In genomic region chr6:77457720-77458349, GRCh38 we compare ENCODE assay signal across 9 cellular contexts. TPM values are rescaled to one million over a fixed set of nuclear protein-coding genes. Genes with fewer than 3 reads are reported as not detected.
DNase-seq lines count a peak whose midpoint lies in the region; ATAC-seq and TF ChIP-seq lines count a peak whose summit lies in the region.
"Had no signal": no experiment of that assay in that cellular context is flagged by ENCODE, and none has a peak within 500 bp of the region (broad histone marks: within the 10 kb centered on the region; RNA-seq: fewer than 3 reads in every experiment).

No MANE protein-coding gene starts in this region.

- H3K36me3 ChIP-seq in lung (ENCODE audit: control insufficient read depth in 2 of 2, insufficient read depth in 2 of 2, low read length in 2 of 2) = no peaks in the 10 kb centered on the region
- H3K36me3 ChIP-seq in upper lobe of right lung = no peaks in the 10 kb centered on the region

- 19 to 21% methylated on average over 6 of the region's 6 CpGs for WGBS in lung, 2 donors

- H3K27ac ChIP-seq in lung (ENCODE audit: low read depth in 1 of 2, low read length in 1 of 2) (no peak overlapping the region), upper lobe of right lung (no peak overlapping the region)

- intact Hi-C loops in upper lobe of right lung (cut with DNase I) = no loop called here

- H3K4me3 ChIP-seq in lung (no peak overlapping the region), upper lobe of right lung (no peak overlapping the region)

- DNase-seq in NCI-H2081 (lab: John Stamatoyannopoulos, UW) = peak; percentile 56 to 68
- no peak for DNase-seq in NCI-H2081 treated with DMSO at 0.1 percent for 48 hours (lab: John Stamatoyannopoulos, UW)
- DNase-seq in HK-2 (ENCODE audit: unreplicated experiment) = peak; percentile 65
- peak; percentile 94 for DNase-seq in RPMI7951 (ENCODE audit: low read depth)
- peak; percentile 95 for DNase-seq in dermis blood vessel endothelial cell
- DNase-seq in lung (ENCODE audit: low spot score) = peak; percentile 67
- DNase-seq in upper lobe of right lung = no peak

- H3K9me3 ChIP-seq in lung (ENCODE audit: control insufficient read depth in 2 of 2, insufficient read depth in 1 of 2, low read length in 1 of 2) (peaks cover 0 to 9% of the 10 kb centered on the region in 2 donors), upper lobe of right lung (no peaks in the 10 kb centered on the region)

- H3K4me1 ChIP-seq in lung (ENCODE audit: control insufficient read depth in 2 of 2, insufficient read depth in 2 of 2, low read length in 2 of 2) = peaks cover 0 to 4% of the 10 kb centered on the region in 2 donors
- H3K4me1 ChIP-seq in upper lobe of right lung = no peaks in the 10 kb centered on the region

- no peaks in the 10 kb centered on the region for H3K27me3 ChIP-seq in lung (ENCODE audit: control insufficient read depth, insufficient read depth)
- H3K27me3 ChIP-seq in upper lobe of right lung = peaks cover 20% of the 10 kb centered on the region

- peak; percentile 78 for ATAC-seq in GM19467 (IDR thresholded peaks at IDR 0.05; ENCODE audit: unreplicated experiment)
- peak; percentile 78 for ATAC-seq in lung (ENCODE audit: insufficient read depth, low FRiP score)
- peak; percentile 91 for ATAC-seq in upper lobe of right lung

- TF ChIP-seq CTCF in lung (IDR thresholded peaks at IDR 0.05; ENCODE audit: control extremely low read depth, extremely low read depth) = no peak
- peak; percentile 73 for TF ChIP-seq CTCF in upper lobe of right lung (IDR thresholded peaks at IDR 0.05)

RNA-seq across cellular contexts. Expression of gene HTR1B, which starts 5.5 kb away (rescaled TPM):
- 0.68 and 0.72 TPM in 2 replicates for total RNA-seq in RPMI7951 (2014; rRNA removed; shearing (Covaris generic))
- 6.1 and 11.7 TPM in 2 replicates for total RNA-seq in dermis blood vessel endothelial cell
- under 1 TPM in 1 of 2 donors, not detected in 1; 0.64 TPM for total RNA-seq in lung
- polyA plus RNA-seq in lung = under 1 TPM; 0.03 to 0.06 TPM
- 0.84 TPM for total RNA-seq in upper lobe of right lung
- total RNA-seq: CD4-positive, alpha-beta memory T cell had no signal
- polyA plus RNA-seq: CD4-positive, alpha-beta memory T cell had no signal

Comparison
In these comparisons a context has a peak if more than half of its experiments do, and no peak if none do; other contexts are left out.
1. DNase-seq: peak in NCI-H2081 (2 of 2), HK-2 (single experiment), RPMI7951 (single experiment), dermis blood vessel endothelial cell (single experiment) and lung (single experiment); none in NCI-H2081 treated with DMSO at 0.1 percent for 48 hours (single experiment) and upper lobe of right lung (single experiment).
2. Peak in every context shown above with its lines, with median percentiles within 50 percentile points of each other: ATAC-seq.